8 cellular contexts compared by ENCODE assay signal in the genomic region with DNA sequence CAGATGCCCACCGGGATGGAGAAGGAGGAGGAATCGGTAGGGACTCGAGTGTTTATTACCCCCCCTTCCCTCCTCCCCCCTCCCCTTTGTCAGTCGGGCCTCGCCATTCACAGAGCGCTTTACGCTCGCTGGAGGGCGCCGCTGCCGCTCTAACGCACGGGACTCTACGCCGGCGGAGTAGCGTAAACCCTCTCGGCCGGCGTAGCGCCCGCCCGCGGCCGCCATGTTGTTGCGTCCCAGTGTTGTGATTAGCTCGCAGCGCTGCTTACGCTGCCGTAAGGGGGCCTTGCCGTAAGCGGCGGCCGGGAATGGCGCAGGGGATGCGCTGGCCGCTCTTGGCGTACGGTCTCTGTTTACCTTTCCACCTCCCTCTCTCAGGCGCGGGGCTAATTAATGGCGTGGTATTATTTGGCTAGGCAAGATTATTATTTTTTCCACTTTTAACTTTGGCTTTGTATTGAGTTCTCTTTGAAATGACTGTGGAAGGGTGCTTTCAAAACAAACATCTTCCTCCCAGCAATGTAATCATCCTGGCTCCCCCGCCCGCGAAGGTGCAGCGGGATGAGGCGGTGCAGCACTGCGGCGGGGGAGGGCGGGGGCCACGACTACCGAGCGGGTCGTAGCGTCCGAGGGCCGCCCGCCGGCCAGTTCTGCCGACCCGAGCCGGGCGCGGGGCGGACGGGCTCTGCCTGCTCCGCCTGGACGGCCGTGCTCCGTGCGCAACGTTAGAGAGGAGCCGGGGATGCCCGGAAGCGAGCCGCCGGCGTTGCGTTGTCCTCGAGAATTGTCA. TPM values are rescaled to one million over a fixed set of nuclear protein-coding genes. Genes with fewer than 3 reads are reported as not detected.
DNase-seq lines count a peak whose midpoint lies in the region; ATAC-seq and TF ChIP-seq lines count a peak whose summit lies in the region.

No MANE protein-coding gene starts in this region.

- H3K4me1 ChIP-seq in mucosa of descending colon (ENCODE audit: low read depth) = peaks cover 15% of the 10 kb centered on the region

- peak; percentile 49 for ATAC-seq in GM21717 (IDR thresholded peaks at IDR 0.05; ENCODE audit: unreplicated experiment)
- ATAC-seq in mucosa of descending colon = peak; percentile 90

- intact Hi-C loops in mucosa of descending colon (cut with DNase I, micrococcal nuclease) = no loop called here

- H3K9me3 ChIP-seq in mucosa of descending colon = no peaks in the 10 kb centered on the region

- no peaks in the 10 kb centered on the region for H3K36me3 ChIP-seq in mucosa of descending colon (ENCODE audit: low read depth)

- peak overlapping the region; percentile 74 for H3K4me3 ChIP-seq in Jurkat, Clone E6-1 (ENCODE audit: low read length)
- peak overlapping the region; percentile 75 for H3K4me3 ChIP-seq in mucosa of descending colon

- DNase-seq in DMS114 treated with DMSO at 0.1 percent for 48 hours (lab: John Stamatoyannopoulos, UW; ENCODE audit: unreplicated experiment) (peak; percentile 68), OCI-M2 (lab: John Stamatoyannopoulos, UW; ENCODE audit: unreplicated experiment) (peak; percentile 69), epithelial cell of prostate (ENCODE audit: low read depth, low spot score) (peak; percentile 60), mucosa of descending colon (peak; percentile 96 to 98 (median 97))
- DNase-seq in Jurkat, Clone E6-1 (ENCODE audit: low read depth, low spot score) = peak; percentile 86
- peak; percentile 98 for DNase-seq in activated T-cell treated with anti-CD3 and anti-CD28 coated beads, Interleukin-2, amount 50 U/mL, for 1 hour
- peak; percentile 86 to 92 for DNase-seq in stimulated activated CD8-positive, alpha-beta memory T cell treated with anti-CD3 and anti-CD28 coated beads, Interleukin-4, amount 100 ng/mL, for 1 hour (ENCODE audit: low read depth in 2 of 2, low spot score in 1 of 2)

- TF ChIP-seq CTCF in mucosa of descending colon (IDR thresholded peaks at IDR 0.05) = peak; percentile 17

- H3K27ac ChIP-seq in epithelial cell of prostate = peak overlapping the region; percentile 92

RNA-seq across cellular contexts. Expression of gene EPC2, which starts 0.8 kb away (rescaled TPM):
- 8.8 TPM for polyA plus RNA-seq in Jurkat, Clone E6-1 (2012; ENCODE audit: insufficient read depth, insufficient read length)
- total RNA-seq in mucosa of descending colon = 10 to 100 TPM; 23.4 to 36.3 (median 29.2) TPM

Comparison
In these comparisons a context has a peak if more than half of its experiments do, and no peak if none do; other contexts are left out.
1. Peak in every context shown above with its lines: DNase-seq, ATAC-seq, H3K4me3 ChIP-seq and H3K27ac ChIP-seq.